Comparison of ENCODE assay signal across 9 cellular contexts in the genomic region with DNA sequence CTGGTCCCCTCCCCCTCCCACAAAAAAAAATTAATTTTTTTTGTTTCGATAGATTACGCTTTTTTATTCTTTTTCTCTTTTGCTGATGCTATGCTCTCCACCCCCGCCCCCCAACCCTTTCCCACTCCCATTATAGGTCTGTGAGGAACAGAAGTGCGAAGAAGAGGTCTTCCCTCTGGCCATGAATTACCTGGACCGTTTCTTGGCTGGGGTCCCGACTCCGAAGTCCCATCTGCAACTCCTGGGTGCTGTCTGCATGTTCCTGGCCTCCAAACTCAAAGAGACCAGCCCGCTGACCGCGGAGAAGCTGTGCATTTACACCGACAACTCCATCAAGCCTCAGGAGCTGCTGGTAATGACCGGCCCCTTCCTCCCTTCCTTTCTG. TPM values are rescaled to one million over a fixed set of nuclear protein-coding genes. Genes with fewer than 3 reads are reported as not detected.
A peak's percentile ranks its signal among the peaks of the same experiment; 100 is the strongest.
DNase-seq lines count a peak whose midpoint lies in the region; ATAC-seq and TF ChIP-seq lines count a peak whose summit lies in the region.
"Had no signal": no experiment of that assay in that cellular context is flagged by ENCODE, and none has a peak within 500 bp of the region (broad histone marks: within the 10 kb centered on the region; RNA-seq: fewer than 3 reads in every experiment).

No MANE protein-coding gene starts in this region.

- H3K9me3 Mint-ChIP-seq in activated CD8-positive, alpha-beta T cell treated with anti-CD3 and anti-CD28 coated beads, Interleukin-2, amount 10 ng/mL, durations not matched to agents 7 days and 5 days (ENCODE audit: insufficient read depth) = no peaks in the 10 kb centered on the region

- peak overlapping the region; percentile 99 for H3K4me3 Mint-ChIP-seq in activated CD8-positive, alpha-beta T cell treated with anti-CD3 and anti-CD28 coated beads, Interleukin-2, amount 10 ng/mL, durations not matched to agents 7 days and 5 days

- no peak for TF ChIP-seq CTCF in right atrium auricular region (IDR thresholded peaks at IDR 0.05)
- TF ChIP-seq CTCF in sigmoid colon (IDR thresholded peaks at IDR 0.05) = no peak

- peaks cover 51% of the 10 kb centered on the region for H3K4me1 Mint-ChIP-seq in activated CD8-positive, alpha-beta T cell treated with anti-CD3 and anti-CD28 coated beads, Interleukin-2, amount 10 ng/mL, durations not matched to agents 7 days and 5 days (ENCODE audit: low read depth)

- H3K27ac Mint-ChIP-seq in activated CD8-positive, alpha-beta T cell treated with anti-CD3 and anti-CD28 coated beads, Interleukin-2, amount 10 ng/mL, durations not matched to agents 7 days and 5 days = peak overlapping the region; percentile 99

- H3K36me3 ChIP-seq in right atrium auricular region (peaks cover 33% of the 10 kb centered on the region), sigmoid colon (peaks cover 0 to 42% (median 3%) of the 10 kb centered on the region in 4 donors)
- H3K36me3 ChIP-seq: right lobe of liver had no signal

- no peak for ATAC-seq in activated CD8-positive, alpha-beta T cell treated with anti-CD3 and anti-CD28 coated beads, Interleukin-2, amount 10 ng/mL, durations not matched to agents 7 days and 5 days
- ATAC-seq in GM19328 (IDR thresholded peaks at IDR 0.05; ENCODE audit: unreplicated experiment) = no peak
- ATAC-seq in GM18502 (IDR thresholded peaks at IDR 0.05; ENCODE audit: poor library complexity, unreplicated experiment) = no peak
- ATAC-seq: right lobe of liver had no signal

- H3K4me3 ChIP-seq in right atrium auricular region (peak overlapping the region; percentile 84 to 89), sigmoid colon (peak overlapping the region; percentile 67 to 94 (median 86))

- H3K27me3 ChIP-seq in right atrium auricular region (no peaks in the 10 kb centered on the region), sigmoid colon (no peaks in the 10 kb centered on the region)

- no peaks in the 10 kb centered on the region for H3K27me3 Mint-ChIP-seq in activated CD8-positive, alpha-beta T cell treated with anti-CD3 and anti-CD28 coated beads, Interleukin-2, amount 10 ng/mL, durations not matched to agents 7 days and 5 days (ENCODE audit: low read depth)

- H3K4me1 ChIP-seq in right atrium auricular region = peaks cover 0 to 74% of the 10 kb centered on the region in 2 donors
- H3K4me1 ChIP-seq in sigmoid colon = peaks cover 0 to 69% (median 67%) of the 10 kb centered on the region in 4 donors

- WGBS in sigmoid colon, 2 donors = 8 to 46% methylated on average over 12 of the region's 12 CpGs

- H3K9me3 ChIP-seq in right atrium auricular region = no peaks in the 10 kb centered on the region
- no peaks in the 10 kb centered on the region for H3K9me3 ChIP-seq in sigmoid colon
- H3K9me3 ChIP-seq: right lobe of liver had no signal

- POLR2A ChIA-PET in activated CD8-positive, alpha-beta T cell treated with anti-CD3 and anti-CD28 coated beads, Interleukin-2, amount 10 ng/mL, durations not matched to agents 7 days and 5 days (lab: Charles Lee) = interaction anchor here (0.7 to 12.1 kb wide), 13 partner anchors 16 to 390 kb away, joined by 3 to 260 read pairs (median 8); no protein-coding TSS in a partner anchor

- H3K36me3 Mint-ChIP-seq in activated CD8-positive, alpha-beta T cell treated with anti-CD3 and anti-CD28 coated beads, Interleukin-2, amount 10 ng/mL, durations not matched to agents 7 days and 5 days (ENCODE audit: low read depth) = peaks cover 72% of the 10 kb centered on the region

- in situ Hi-C loops in GM18951 (cut with MboI; ENCODE audit: low sequenced_read_pairs, unreplicated experiment) = loop anchor here (5.0 to 10.0 kb wide), 2 partner anchors 131 to 169 kb away; no protein-coding TSS in a partner anchor

- TF ChIP-seq POLR2A in GM18951 (IDR thresholded peaks at IDR 0.05; ENCODE audit: extremely low read depth, insufficient read depth, insufficient read length) = peak; percentile 18
- no peak for TF ChIP-seq POLR2A in sigmoid colon (IDR thresholded peaks at IDR 0.05)

- H3K27ac ChIP-seq in right atrium auricular region = peak overlapping the region; percentile 96 to 97
- H3K27ac ChIP-seq in sigmoid colon = peak overlapping the region; percentile 93 to 99 (median 95)

- CTCF ChIA-PET in activated CD8-positive, alpha-beta T cell treated with anti-CD3 and anti-CD28 coated beads, Interleukin-2, amount 10 ng/mL, durations not matched to agents 7 days and 5 days (lab: Charles Lee) = interaction anchor here (0.8 to 12.7 kb wide), 44 partner anchors 7 to 976 kb away, joined by 3 to 242 read pairs (median 8); a partner anchor contains a TSS

- intact Hi-C loops in sigmoid colon (cut with DNase I) = loop anchor here (2.0 to 10.0 kb wide), 4 partner anchors 245 to 1201 kb away; a partner anchor contains a TSS

- no peak for TF ChIP-seq EP300 in sigmoid colon (IDR thresholded peaks at IDR 0.05)

- DNase-seq in activated CD8-positive, alpha-beta T cell treated with anti-CD3 and anti-CD28 coated beads, Interleukin-2, amount 10 ng/mL, durations not matched to agents 7 days and 5 days = peak; percentile 25
- DNase-seq in right atrium auricular region (ENCODE audit: low spot score) (no peak), sigmoid colon (peak; percentile 88), OCI-M2 (lab: John Stamatoyannopoulos, UW; ENCODE audit: unreplicated experiment) (no peak), cerebellum (ENCODE audit: low spot score) (no peak)
- DNase-seq: right lobe of liver had no signal

RNA-seq across cellular contexts. Expression of a gene that starts 2.3 kb away (rescaled TPM):
- total RNA-seq in activated CD8-positive, alpha-beta T cell treated with anti-CD3 and anti-CD28 coated beads, Interleukin-2, amount 10 ng/mL, durations not matched to agents 7 days and 5 days = 100 to 1,000 TPM; 572 to 592 TPM
- 100 to 1,000 TPM; 151 to 165 TPM for total RNA-seq in right atrium auricular region
- total RNA-seq in sigmoid colon = 100 to 1,000 TPM in 3 of 4 donors, 10 to 100 TPM in 1; 98.7 to 178 (median 149) TPM
- polyA plus RNA-seq in sigmoid colon = 10 to 100 TPM in 1 of 3 donors, 1 to 10 TPM in 2; 7.8 to 35.0 (median 8.6) TPM
- 149 TPM for total RNA-seq in cerebellum

RNA-seq across cellular contexts. Expression of a gene that starts 45.2 kb away (rescaled TPM):
- 10 to 100 TPM; 14.7 to 15.8 TPM for total RNA-seq in activated CD8-positive, alpha-beta T cell treated with anti-CD3 and anti-CD28 coated beads, Interleukin-2, amount 10 ng/mL, durations not matched to agents 7 days and 5 days
- total RNA-seq in right atrium auricular region (1 to 10 TPM; 3.7 to 4.2 TPM), sigmoid colon (1 to 10 TPM; 4.4 to 6.0 (median 5.2) TPM), cerebellum (4.5 TPM)
- polyA plus RNA-seq in sigmoid colon = 10 to 100 TPM in 1 of 3 donors, 1 to 10 TPM in 2; 7.1 to 14.6 (median 7.8) TPM

Comparison
In these comparisons a context has a peak if more than half of its experiments do, and no peak if none do; other contexts are left out.
1. DNase-seq: peak in activated CD8-positive, alpha-beta T cell treated with anti-CD3 and anti-CD28 coated beads, Interleukin-2, amount 10 ng/mL, durations not matched to agents 7 days and 5 days (single experiment) and sigmoid colon (single experiment); none in right atrium auricular region (single experiment), OCI-M2 (single experiment) and cerebellum (single experiment).